Comparison of ENCODE assay signal across 7 cellular contexts in the genomic region with DNA sequence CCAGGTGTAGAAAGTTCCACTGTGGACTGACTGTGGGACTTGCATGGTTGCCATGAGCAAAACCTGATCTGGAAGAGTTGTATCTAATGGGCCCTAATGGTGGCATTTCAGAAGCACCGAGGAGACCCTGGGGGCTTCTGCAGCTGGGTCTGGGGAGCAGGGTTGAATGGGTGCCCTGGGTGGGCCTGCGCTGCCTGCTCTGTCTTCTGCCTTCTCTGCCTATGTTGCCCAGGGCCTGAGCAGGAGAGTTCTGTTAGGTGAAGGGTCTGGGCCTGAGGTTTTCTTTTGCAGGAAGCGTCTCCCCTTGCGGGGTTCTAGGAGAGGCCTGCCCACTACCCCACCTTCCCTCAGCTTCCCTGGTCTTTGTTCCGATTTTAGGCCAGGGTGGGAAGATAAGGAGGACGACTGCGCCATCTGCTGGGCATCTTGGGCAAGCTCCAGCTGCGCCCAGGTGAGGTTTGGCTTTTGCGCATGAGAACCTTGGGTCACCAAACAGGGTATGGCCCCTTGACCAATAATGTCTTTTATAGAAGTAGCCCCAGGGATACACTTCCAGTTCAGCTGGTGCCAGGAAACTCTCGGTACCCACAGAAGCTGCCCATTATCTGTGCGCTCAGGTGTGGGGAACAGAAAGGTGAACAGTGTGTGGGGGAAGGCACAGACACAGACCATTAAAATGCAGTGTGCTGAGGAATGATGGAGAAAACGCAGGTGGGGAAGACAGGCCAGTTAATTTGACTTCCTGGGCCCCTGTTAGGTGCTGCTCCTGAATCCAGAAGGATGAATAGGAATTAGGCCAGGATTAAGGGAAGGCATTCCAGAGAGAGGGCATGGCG. TPM values are rescaled to one million over a fixed set of nuclear protein-coding genes. Genes with fewer than 3 reads are reported as not detected.
DNase-seq lines count a peak whose midpoint lies in the region; ATAC-seq and TF ChIP-seq lines count a peak whose summit lies in the region.

No MANE protein-coding gene starts in this region.

- ATAC-seq in HG02588 (IDR thresholded peaks at IDR 0.05; ENCODE audit: unreplicated experiment), result peak; percentile 63
- ATAC-seq in left lobe of liver, result peak; percentile 75

- DNase-seq in NCI-H146 treated with DMSO at 0.1 percent for 48 hours (lab: John Stamatoyannopoulos, UW; ENCODE audit: unreplicated experiment), result peak; percentile 40
- DNase-seq in central memory CD4-positive, alpha-beta T cell, result peak; percentile 19
- peak; percentile 67 for DNase-seq in left lobe of liver (ENCODE audit: low spot score)
- peak; percentile 23 for DNase-seq in stimulated activated CD8-positive, alpha-beta memory T cell treated with anti-CD3 and anti-CD28 coated beads, Interleukin-15, amount 100 ng/mL, for 1 hour (ENCODE audit: low read depth)

- TF ChIP-seq CTCF in GM12872 (IDR thresholded peaks at IDR 0.05; ENCODE audit: insufficient read depth, low read depth, low read length) (peak; percentile 89), WI38 (IDR thresholded peaks at IDR 0.05; ENCODE audit: low read depth, low read length) (peak; percentile 89)

- H3K4me3 ChIP-seq in WI38 (ENCODE audit: low read depth, low read length), result no peak overlapping the region

RNA-seq across cellular contexts. Expression of a gene that starts 23.2 kb away (rescaled TPM):
- total RNA-seq in left lobe of liver, result 26.0 TPM

RNA-seq across cellular contexts. Expression of a gene that starts 30.1 kb away (rescaled TPM):
- total RNA-seq in left lobe of liver, result 2.1 TPM
